ENCODE assay signal across 1 cellular context in the genomic region with DNA sequence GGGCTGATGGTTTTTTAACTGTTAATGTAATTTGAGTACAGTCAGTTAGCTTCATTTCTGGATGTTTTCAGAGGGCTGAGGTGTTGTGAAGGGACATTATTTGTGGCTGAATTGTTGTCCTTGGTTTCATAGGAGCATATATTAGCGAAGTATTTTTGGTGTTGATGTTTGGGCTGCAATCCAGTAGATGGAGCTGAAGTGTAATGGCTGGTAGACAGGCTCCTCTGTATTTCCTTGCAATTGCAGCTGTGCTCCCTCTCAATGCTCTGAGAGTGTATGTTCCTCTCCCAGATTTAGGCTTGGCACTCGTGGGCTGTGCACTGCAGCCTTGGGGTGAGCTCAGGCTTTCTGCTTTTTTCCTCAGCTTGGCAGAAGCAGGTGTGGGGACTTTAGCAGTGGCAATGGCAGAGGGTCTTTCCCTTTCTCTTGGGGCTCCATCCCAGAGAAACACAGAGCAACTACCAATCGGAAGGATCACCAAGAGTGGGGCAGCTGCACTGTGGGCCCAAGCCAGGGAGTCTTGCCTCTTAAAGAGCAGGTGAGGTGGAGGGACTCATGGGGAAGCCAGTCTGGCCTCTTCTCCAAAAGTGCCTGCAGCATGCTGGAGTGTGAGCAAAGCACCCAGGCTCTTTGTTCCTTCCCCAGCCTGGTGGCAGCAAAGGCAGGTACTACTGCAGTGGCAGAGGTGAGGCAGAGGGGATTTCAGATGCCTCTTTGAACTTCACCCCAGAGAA.
TF ChIP-seq lines count a peak whose summit lies in the region.

No MANE protein-coding gene starts in this region.

TF ChIP-seq in GM12878, 131 proteins besides CTCF, POLR2A, EP300 and RAD21:
- TF ChIP-seq, protein P1, sequence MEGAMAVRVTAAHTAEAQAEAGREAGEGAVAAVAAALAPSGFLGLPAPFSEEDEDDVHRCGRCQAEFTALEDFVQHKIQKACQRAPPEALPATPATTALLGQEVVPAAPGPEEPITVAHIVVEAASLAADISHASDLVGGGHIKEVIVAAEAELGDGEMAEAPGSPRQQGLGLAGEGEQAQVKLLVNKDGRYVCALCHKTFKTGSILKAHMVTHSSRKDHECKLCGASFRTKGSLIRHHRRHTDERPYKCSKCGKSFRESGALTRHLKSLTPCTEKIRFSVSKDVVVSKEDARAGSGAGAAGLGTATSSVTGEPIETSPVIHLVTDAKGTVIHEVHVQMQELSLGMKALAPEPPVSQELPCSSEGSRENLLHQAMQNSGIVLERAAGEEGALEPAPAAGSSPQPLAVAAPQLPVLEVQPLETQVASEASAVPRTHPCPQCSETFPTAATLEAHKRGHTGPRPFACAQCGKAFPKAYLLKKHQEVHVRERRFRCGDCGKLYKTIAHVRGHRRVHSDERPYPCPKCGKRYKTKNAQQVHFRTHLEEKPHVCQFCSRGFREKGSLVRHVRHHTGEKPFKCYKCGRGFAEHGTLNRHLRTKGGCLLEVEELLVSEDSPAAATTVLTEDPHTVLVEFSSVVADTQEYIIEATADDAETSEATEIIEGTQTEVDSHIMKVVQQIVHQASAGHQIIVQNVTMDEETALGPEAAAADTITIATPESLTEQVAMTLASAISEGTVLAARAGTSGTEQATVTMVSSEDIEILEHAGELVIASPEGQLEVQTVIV (IDR thresholded peaks at IDR 0.05; ENCODE audit: borderline replicate concordance, partially characterized antibody), result no peak
- TF ChIP-seq ATF7 (IDR thresholded peaks at IDR 0.05; ENCODE audit: low read depth), result no peak
- peak; percentile 69 for TF ChIP-seq SMC3 (IDR thresholded peaks at IDR 0.05; ENCODE audit: borderline replicate concordance, low read length)
- 0 out of 2 replicates have a peak, but pooled peaks have one; percentile 17 for TF ChIP-seq YY1 (IDR thresholded peaks at IDR 0.05; ENCODE audit: low read depth, low read length)
- no peak for TF ChIP-seq TAF1 (IDR thresholded peaks at IDR 0.05; ENCODE audit: borderline replicate concordance, low read depth, low read length)
- TF ChIP-seq, protein P2, sequence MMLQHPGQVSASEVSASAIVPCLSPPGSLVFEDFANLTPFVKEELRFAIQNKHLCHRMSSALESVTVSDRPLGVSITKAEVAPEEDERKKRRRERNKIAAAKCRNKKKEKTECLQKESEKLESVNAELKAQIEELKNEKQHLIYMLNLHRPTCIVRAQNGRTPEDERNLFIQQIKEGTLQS (IDR thresholded peaks at IDR 0.05; ENCODE audit: borderline replicate concordance, extremely low read depth, low read depth, low read length), result no peak
- TF ChIP-seq STAT1 (conservative IDR thresholded peaks at IDR 0.05), result no peak
